Comparison of ENCODE assay signal across 14 cellular contexts in genomic region chr5:160441352-160441781, GRCh38. TPM values are rescaled to one million over a fixed set of nuclear protein-coding genes. Genes with fewer than 3 reads are reported as not detected.
DNase-seq lines count a peak whose midpoint lies in the region; ATAC-seq and TF ChIP-seq lines count a peak whose summit lies in the region.
"Had no signal": no experiment of that assay in that cellular context is flagged by ENCODE, and none has a peak within 500 bp of the region (broad histone marks: within the 10 kb centered on the region; RNA-seq: fewer than 3 reads in every experiment).

No MANE protein-coding gene starts in this region.

- no peak overlapping the region for H3K4me2 ChIP-seq in neuronal stem cell (ENCODE audit: insufficient read depth, low read length, poor library complexity, severe bottlenecking)

- H3K4me1 ChIP-seq in neuronal stem cell (ENCODE audit: control insufficient read depth in 2 of 2, insufficient read depth in 1 of 2, low read depth in 1 of 2, low read length in 2 of 2), result peaks cover 5 to 6% of the 10 kb centered on the region in 2 donors

- no peak overlapping the region for H3K27ac ChIP-seq in neuronal stem cell (replicated peaks; ENCODE audit: low read length)
- H3K27ac ChIP-seq: dorsolateral prefrontal cortex, thoracic aorta had no signal

- no peak overlapping the region for H3K9ac ChIP-seq in neuronal stem cell (ENCODE audit: low read depth, low read length, poor library complexity)

- H4K8ac ChIP-seq in neuronal stem cell (ENCODE audit: low read depth, low read length), result no peak overlapping the region

- H3K4me3 ChIP-seq in neuronal stem cell (ENCODE audit: low read length in 2 of 2) (no peak overlapping the region), lower leg skin (ENCODE audit: low read depth, poor library complexity, severe bottlenecking) (no peak overlapping the region)
- H3K4me3 ChIP-seq: dorsolateral prefrontal cortex, thoracic aorta had no signal

- H2AK5ac ChIP-seq in neuronal stem cell (ENCODE audit: low read depth, low read length), result no peak overlapping the region

- no peaks in the 10 kb centered on the region for H3K27me3 Mint-ChIP-seq in activated CD8-positive, alpha-beta memory T cell treated with anti-CD3 and anti-CD28 coated beads, Interleukin-2, amount 10 ng/mL, durations not matched to agents 7 days and 5 days
- H3K27me3 Mint-ChIP-seq: naive thymus-derived CD4-positive, alpha-beta T cell had no signal

- no peak for ATAC-seq in activated CD8-positive, alpha-beta memory T cell treated with anti-CD3 and anti-CD28 coated beads, Interleukin-2, amount 10 ng/mL, durations not matched to agents 7 days and 5 days
- ATAC-seq in GM21529 (IDR thresholded peaks at IDR 0.05; ENCODE audit: unreplicated experiment), result peak; percentile 25
- ATAC-seq in HG03457 (IDR thresholded peaks at IDR 0.05; ENCODE audit: unreplicated experiment), result peak; percentile 33
- ATAC-seq in HG03159 (IDR thresholded peaks at IDR 0.05; ENCODE audit: unreplicated experiment), result no peak
- ATAC-seq: naive thymus-derived CD4-positive, alpha-beta T cell had no signal

- no peaks in the 10 kb centered on the region for H3K27me3 ChIP-seq in neuronal stem cell (ENCODE audit: control insufficient read depth in 3 of 3, insufficient read depth in 3 of 3, low read depth in 1 of 3, low read length in 3 of 3)
- H3K27me3 ChIP-seq: dorsolateral prefrontal cortex had no signal

- no peaks in the 10 kb centered on the region for H3K79me1 ChIP-seq in neuronal stem cell (ENCODE audit: low read depth, low read length)

- H3K27ac Mint-ChIP-seq in activated CD8-positive, alpha-beta memory T cell treated with anti-CD3 and anti-CD28 coated beads, Interleukin-2, amount 10 ng/mL, durations not matched to agents 7 days and 5 days, result peak overlapping the region; percentile 32

- H2BK5ac ChIP-seq in neuronal stem cell (ENCODE audit: low read length), result no peak overlapping the region

- peaks cover 4% of the 10 kb centered on the region for H3K36me3 Mint-ChIP-seq in activated CD8-positive, alpha-beta memory T cell treated with anti-CD3 and anti-CD28 coated beads, Interleukin-2, amount 10 ng/mL, durations not matched to agents 7 days and 5 days

- no peak overlapping the region for H2BK15ac ChIP-seq in neuronal stem cell (ENCODE audit: low read length)

- H3K36me3 ChIP-seq in neuronal stem cell (replicated peaks in 1 of 2; ENCODE audit: control insufficient read depth in 2 of 2, insufficient read depth in 2 of 2, low read length in 2 of 2), result no peaks in the 10 kb centered on the region
- H3K36me3 ChIP-seq: thoracic aorta had no signal

- H3K14ac ChIP-seq in neuronal stem cell (ENCODE audit: low read length), result no peak overlapping the region

- H2BK120ac ChIP-seq in neuronal stem cell (ENCODE audit: low read depth, low read length), result no peak overlapping the region

- CTCF ChIA-PET in activated CD8-positive, alpha-beta memory T cell treated with anti-CD3 and anti-CD28 coated beads, Interleukin-2, amount 10 ng/mL, durations not matched to agents 7 days and 5 days (lab: Charles Lee), result interaction anchor here (1.3 to 6.2 kb wide), 5 partner anchors 15 to 66 kb away, joined by 4 to 172 read pairs (median 106); partner anchors contain the start of gene PTTG1

- intact Hi-C loops in lower leg skin (cut with DNase I; ENCODE audit: low total_unique reads), result no loop called here

- no peak overlapping the region for H2BK12ac ChIP-seq in neuronal stem cell (ENCODE audit: low read length)

- no peaks in the 10 kb centered on the region for H3K9me3 Mint-ChIP-seq in activated CD8-positive, alpha-beta memory T cell treated with anti-CD3 and anti-CD28 coated beads, Interleukin-2, amount 10 ng/mL, durations not matched to agents 7 days and 5 days (ENCODE audit: low read depth)
- H3K9me3 Mint-ChIP-seq: naive thymus-derived CD4-positive, alpha-beta T cell had no signal

- H3K4me3 Mint-ChIP-seq in activated CD8-positive, alpha-beta memory T cell treated with anti-CD3 and anti-CD28 coated beads, Interleukin-2, amount 10 ng/mL, durations not matched to agents 7 days and 5 days, result no peak overlapping the region

- TF ChIP-seq CTCF in lower leg skin (IDR thresholded peaks at IDR 0.05), result no peak

- TF ChIP-seq POLR2A in lower leg skin (IDR thresholded peaks at IDR 0.05), result no peak

- no peaks in the 10 kb centered on the region for H3K9me3 ChIP-seq in neuronal stem cell (replicated peaks in 1 of 2; ENCODE audit: control insufficient read depth in 2 of 2, insufficient read depth in 1 of 2, low read depth in 1 of 2, low read length in 2 of 2)
- H3K9me3 ChIP-seq: thoracic aorta had no signal

- H3K18ac ChIP-seq in neuronal stem cell (ENCODE audit: low read length), result peak overlapping the region; percentile 9

- DNase-seq in activated CD8-positive, alpha-beta memory T cell treated with anti-CD3 and anti-CD28 coated beads, Interleukin-2, amount 10 ng/mL, durations not matched to agents 7 days and 5 days, result no peak
- DNase-seq in activated CD8-positive, alpha-beta memory T cell treated with anti-CD3 and anti-CD28 coated beads, Interleukin-2, amount 50 U/mL, for 48 hours, result no peak
- DNase-seq in neuronal stem cell (ENCODE audit: low spot score), result no peak
- no peak for DNase-seq in retina
- DNase-seq in lower leg skin (ENCODE audit: low spot score in 2 of 2), result no peak
- DNase-seq: aorta; DMS79; dorsolateral prefrontal cortex; naive thymus-derived CD4-positive, alpha-beta T cell; NCI-H2029 treated with DMSO at 0.1 percent for 48 hours had no signal

- H4K91ac ChIP-seq in neuronal stem cell (ENCODE audit: low read depth, low read length, poor library complexity), result no peak overlapping the region

- H3K23ac ChIP-seq in neuronal stem cell (ENCODE audit: low read depth, low read length, poor library complexity), result no peak overlapping the region

- WGBS in neuronal stem cell (ENCODE audit: extremely low coverage in 2 of 2, insufficient read length in 2 of 2, insufficient replicate concordance in 1 of 2), 2 donors, result no CpG with 5 or more reads among the region's 1 CpG
- 57 to 69% methylated on average over 1 of the region's 1 CpG for WGBS in lower leg skin, 2 donors

- peaks cover 49% of the 10 kb centered on the region for H3K4me1 Mint-ChIP-seq in activated CD8-positive, alpha-beta memory T cell treated with anti-CD3 and anti-CD28 coated beads, Interleukin-2, amount 10 ng/mL, durations not matched to agents 7 days and 5 days

- H3K4ac ChIP-seq in neuronal stem cell (ENCODE audit: low read length), result no peak overlapping the region

- H2AFZ ChIP-seq in neuronal stem cell (ENCODE audit: low read length), result no peak overlapping the region

RNA-seq across cellular contexts. Expression of gene PTTG1, which starts 19.7 kb away (rescaled TPM):
- total RNA-seq in activated CD8-positive, alpha-beta memory T cell treated with anti-CD3 and anti-CD28 coated beads, Interleukin-2, amount 10 ng/mL, durations not matched to agents 7 days and 5 days, result 100 to 1,000 TPM; 204 to 212 TPM
- polyA plus RNA-seq in neuronal stem cell (2013, experiment 1 of 2), result 707 TPM
- polyA plus RNA-seq in neuronal stem cell (2013, experiment 2 of 2), result 711 TPM
- 10 to 100 TPM; 31.5 to 46.3 (median 43.0) TPM for total RNA-seq in lower leg skin

RNA-seq across cellular contexts. Expression of gene SLU7, which starts 22.5 kb away (rescaled TPM):
- total RNA-seq in activated CD8-positive, alpha-beta memory T cell treated with anti-CD3 and anti-CD28 coated beads, Interleukin-2, amount 10 ng/mL, durations not matched to agents 7 days and 5 days, result 10 to 100 TPM; 50.1 to 54.6 TPM
- 34.7 TPM for polyA plus RNA-seq in neuronal stem cell (2013, experiment 1 of 2)
- 36.7 TPM for polyA plus RNA-seq in neuronal stem cell (2013, experiment 2 of 2)
- total RNA-seq in lower leg skin, result 100 to 1,000 TPM in 1 of 4 donors, 10 to 100 TPM in 3; 65.6 to 125 (median 87.5) TPM

RNA-seq across cellular contexts. Expression of gene FAM200C, which starts 41.5 kb away (rescaled TPM):
- under 1 TPM; 0.61 to 0.88 TPM for total RNA-seq in activated CD8-positive, alpha-beta memory T cell treated with anti-CD3 and anti-CD28 coated beads, Interleukin-2, amount 10 ng/mL, durations not matched to agents 7 days and 5 days
- 8.7 TPM for polyA plus RNA-seq in neuronal stem cell (2013, experiment 1 of 2)
- polyA plus RNA-seq in neuronal stem cell (2013, experiment 2 of 2), result 9.0 TPM
- 1 to 10 TPM; 1.3 to 3.2 (median 2.3) TPM for total RNA-seq in lower leg skin

Comparison
In these comparisons a context has a peak if more than half of its experiments do, and no peak if none do; other contexts are left out.
1. ATAC-seq: peak in GM21529 (single experiment) and HG03457 (single experiment); none in activated CD8-positive, alpha-beta memory T cell treated with anti-CD3 and anti-CD28 coated beads, Interleukin-2, amount 10 ng/mL, durations not matched to agents 7 days and 5 days (single experiment) and HG03159 (single experiment).
2. RNA of gene PTTG1, which starts 19.7 kb away (total RNA-seq): 204 to 212 TPM in activated CD8-positive, alpha-beta memory T cell treated with anti-CD3 and anti-CD28 coated beads, Interleukin-2, amount 10 ng/mL, durations not matched to agents 7 days and 5 days; 31.5 to 46.3 TPM in lower leg skin; every median in the first group is over 4 times any median in the second.